Comparison of ENCODE assay signal across 24 cellular contexts in genomic region chr2:31371691-31372090, GRCh38. TPM values are rescaled to one million over a fixed set of nuclear protein-coding genes. Genes with fewer than 3 reads are reported as not detected.
DNase-seq lines count a peak whose midpoint lies in the region; ATAC-seq and TF ChIP-seq lines count a peak whose summit lies in the region.
"Had no signal": no experiment of that assay in that cellular context is flagged by ENCODE, and none has a peak within 500 bp of the region (broad histone marks: within the 10 kb centered on the region; RNA-seq: fewer than 3 reads in every experiment).

No MANE protein-coding gene starts in this region.

- H3K36me3 ChIP-seq in endodermal cell (ENCODE audit: control insufficient read depth, insufficient read depth, low read length) (no peaks in the 10 kb centered on the region), osteoblast (ENCODE audit: insufficient read depth, low read length) (no peaks in the 10 kb centered on the region)
- H3K36me3 ChIP-seq: BE2C; BLaER1 treated with 17β-estradiol and CSF1 and Interleukin-3, amounts not matched to agents 10 nM and 100 nM had no signal

- H3K27ac Mint-ChIP-seq in activated CD8-positive, alpha-beta memory T cell treated with anti-CD3 and anti-CD28 coated beads, Interleukin-2, amount 10 ng/mL, durations not matched to agents 7 days and 5 days = no peak overlapping the region
- H3K27ac Mint-ChIP-seq in endodermal cell = peak overlapping the region; percentile 28
- H3K27ac Mint-ChIP-seq: CD14-positive monocyte; CD4-positive, alpha-beta T cell; CD8-positive, alpha-beta memory T cell had no signal

- peak overlapping the region; percentile 43 for H2AFZ ChIP-seq in osteoblast (ENCODE audit: low read length)
- H2AFZ ChIP-seq: GM23248 had no signal

- WGBS in endodermal cell (ENCODE audit: insufficient coverage in 1 of 2, insufficient read length in 1 of 2), 2 experiments = 85 to 93% methylated on average over 2 to 3 of the region's 3 CpGs

- H3K27ac ChIP-seq in endodermal cell (ENCODE audit: low read depth, low read length) = no peak overlapping the region
- H3K27ac ChIP-seq in osteoblast (ENCODE audit: low read depth, low read length) = no peak overlapping the region
- H3K27ac ChIP-seq: A549; BLaER1 treated with 17β-estradiol and CSF1 and Interleukin-3, amounts not matched to agents 10 nM and 100 nM; GM23248 had no signal

- intact Hi-C loops in posterior vena cava (cut with DNase I) = no loop called here

- no peaks in the 10 kb centered on the region for H3K36me3 Mint-ChIP-seq in activated CD8-positive, alpha-beta memory T cell treated with anti-CD3 and anti-CD28 coated beads, Interleukin-2, amount 10 ng/mL, durations not matched to agents 7 days and 5 days
- peaks cover 8% of the 10 kb centered on the region for H3K36me3 Mint-ChIP-seq in endodermal cell (ENCODE audit: low read depth)
- H3K36me3 Mint-ChIP-seq: CD14-positive monocyte; CD8-positive, alpha-beta memory T cell had no signal

- no peak overlapping the region for H3K9ac ChIP-seq in endodermal cell (ENCODE audit: extremely low read depth, low read length, poor library complexity, severe bottlenecking)
- H3K9ac ChIP-seq: BLaER1 treated with 17β-estradiol and CSF1 and Interleukin-3, amounts not matched to agents 10 nM and 100 nM; GM23248 had no signal

- TF ChIP-seq CTCF in endodermal cell (conservative IDR thresholded peaks at IDR 0.05) (no peak), osteoblast (IDR thresholded peaks at IDR 0.05; ENCODE audit: extremely low read depth, low read depth, low read length) (no peak)

- CTCF ChIA-PET in activated CD8-positive, alpha-beta memory T cell treated with anti-CD3 and anti-CD28 coated beads, Interleukin-2, amount 10 ng/mL, durations not matched to agents 7 days and 5 days (lab: Charles Lee) = no interaction called here

- H3K79me2 ChIP-seq in osteoblast (ENCODE audit: insufficient read depth, low read length) = no peaks in the 10 kb centered on the region

- peak; percentile 17 for DNase-seq in activated CD8-positive, alpha-beta memory T cell treated with anti-CD3 and anti-CD28 coated beads for 24 hours
- DNase-seq in activated CD8-positive, alpha-beta memory T cell treated with anti-CD3 and anti-CD28 coated beads, Interleukin-2, amount 10 ng/mL, durations not matched to agents 7 days and 5 days = no peak
- DNase-seq in endodermal cell (peak; percentile 63), osteoblast (ENCODE audit: insufficient read length, low spot score, missing footprints) (no peak), posterior vena cava (ENCODE audit: low spot score) (no peak), left lobe of liver (ENCODE audit: low spot score) (no peak)
- no peak for DNase-seq in effector CD4-positive, alpha-beta T cell
- DNase-seq: 8988T; ACHN; AML-193; BE2C; CD4-positive, alpha-beta T cell; CD8-positive, alpha-beta memory T cell; DMS 273 treated with DMSO at 0.1 percent for 48 hours; DMS79; EL; GDM1; GM23248; H7; HCEC 1CT had no signal

- H3K4me2 ChIP-seq in osteoblast (ENCODE audit: insufficient read depth, low read length) = no peak overlapping the region
- H3K4me2 ChIP-seq: A549; BLaER1 treated with 17β-estradiol and CSF1 and Interleukin-3, amounts not matched to agents 10 nM and 100 nM had no signal

- H3K4me1 ChIP-seq in endodermal cell (ENCODE audit: control insufficient read depth, insufficient read depth, low read length) (peaks cover 4% of the 10 kb centered on the region), osteoblast (ENCODE audit: insufficient read depth, low read length) (no peaks in the 10 kb centered on the region)
- H3K4me1 ChIP-seq: A549, BE2C had no signal

- H3K9me3 ChIP-seq in endodermal cell (ENCODE audit: control insufficient read depth, low read length) (no peaks in the 10 kb centered on the region), osteoblast (ENCODE audit: low read depth, low read length) (no peaks in the 10 kb centered on the region)
- H3K9me3 ChIP-seq: A549; BE2C; BLaER1 treated with 17β-estradiol and CSF1 and Interleukin-3, amounts not matched to agents 10 nM and 100 nM had no signal

- H3K4me3 ChIP-seq in endodermal cell (ENCODE audit: low read length) (no peak overlapping the region), osteoblast (ENCODE audit: insufficient read depth, low read length) (no peak overlapping the region)
- H3K4me3 ChIP-seq: A549; BLaER1 treated with 17β-estradiol and CSF1 and Interleukin-3, amounts not matched to agents 10 nM and 100 nM; GM12878; GM23248 had no signal

- H3K9me3 Mint-ChIP-seq in activated CD8-positive, alpha-beta memory T cell treated with anti-CD3 and anti-CD28 coated beads, Interleukin-2, amount 10 ng/mL, durations not matched to agents 7 days and 5 days (ENCODE audit: low read depth) = no peaks in the 10 kb centered on the region
- H3K9me3 Mint-ChIP-seq in endodermal cell = no peaks in the 10 kb centered on the region
- H3K9me3 Mint-ChIP-seq: CD4-positive, alpha-beta T cell; CD8-positive, alpha-beta memory T cell had no signal

- no peak overlapping the region for H3K4me3 Mint-ChIP-seq in activated CD8-positive, alpha-beta memory T cell treated with anti-CD3 and anti-CD28 coated beads, Interleukin-2, amount 10 ng/mL, durations not matched to agents 7 days and 5 days
- H3K4me3 Mint-ChIP-seq in endodermal cell = no peak overlapping the region
- H3K4me3 Mint-ChIP-seq: CD14-positive monocyte; CD4-positive, alpha-beta T cell; CD8-positive, alpha-beta memory T cell had no signal

- no peak for ATAC-seq in activated CD8-positive, alpha-beta memory T cell treated with anti-CD3 and anti-CD28 coated beads, Interleukin-2, amount 10 ng/mL, durations not matched to agents 7 days and 5 days
- no peak for ATAC-seq in left lobe of liver
- ATAC-seq: A549, GM12878 had no signal

- H4K20me1 ChIP-seq in osteoblast (ENCODE audit: insufficient read depth, low read length) = no peaks in the 10 kb centered on the region
- H4K20me1 ChIP-seq: BLaER1 treated with 17β-estradiol and CSF1 and Interleukin-3, amounts not matched to agents 10 nM and 100 nM had no signal

- no peaks in the 10 kb centered on the region for H3K4me1 Mint-ChIP-seq in activated CD8-positive, alpha-beta memory T cell treated with anti-CD3 and anti-CD28 coated beads, Interleukin-2, amount 10 ng/mL, durations not matched to agents 7 days and 5 days
- H3K4me1 Mint-ChIP-seq in endodermal cell = peaks cover 8% of the 10 kb centered on the region
- H3K4me1 Mint-ChIP-seq: CD14-positive monocyte; CD8-positive, alpha-beta memory T cell had no signal

- peaks cover 15% of the 10 kb centered on the region for H3K27me3 Mint-ChIP-seq in activated CD8-positive, alpha-beta memory T cell treated with anti-CD3 and anti-CD28 coated beads, Interleukin-2, amount 10 ng/mL, durations not matched to agents 7 days and 5 days
- no peaks in the 10 kb centered on the region for H3K27me3 Mint-ChIP-seq in endodermal cell (ENCODE audit: insufficient read depth)
- H3K27me3 Mint-ChIP-seq: CD4-positive, alpha-beta T cell; CD8-positive, alpha-beta memory T cell had no signal

- H3K27me3 ChIP-seq in endodermal cell (ENCODE audit: control insufficient read depth, insufficient read depth, low read length, poor library complexity, severe bottlenecking) (no peaks in the 10 kb centered on the region), osteoblast (ENCODE audit: insufficient read depth, low read length) (no peaks in the 10 kb centered on the region)
- H3K27me3 ChIP-seq: BE2C; BLaER1 treated with 17β-estradiol and CSF1 and Interleukin-3, amounts not matched to agents 10 nM and 100 nM had no signal

RNA-seq across cellular contexts. Expression of gene XDH, which starts 42.9 kb away (rescaled TPM):
- total RNA-seq in activated CD8-positive, alpha-beta memory T cell treated with anti-CD3 and anti-CD28 coated beads, Interleukin-2, amount 10 ng/mL, durations not matched to agents 7 days and 5 days = under 1 TPM in 1 of 2 experiments, not detected in 1; 0.41 TPM
- total RNA-seq in endodermal cell = 1 to 10 TPM; 1.9 to 4.0 TPM
- polyA plus RNA-seq in endodermal cell (2013, experiment 1 of 2) = 0.61 TPM
- polyA plus RNA-seq in endodermal cell (2013, experiment 2 of 2) = 0.41 TPM
- total RNA-seq in osteoblast = under 0.01 TPM in 2 replicates
- total RNA-seq in posterior vena cava = not detected
- total RNA-seq in left lobe of liver = 63.7 TPM
- total RNA-seq: CD8-positive, alpha-beta memory T cell; GM12878 had no signal
- polyA plus RNA-seq: CD14-positive monocyte; CD8-positive, alpha-beta memory T cell had no signal

Comparison
In these comparisons a context has a peak if more than half of its experiments do, and no peak if none do; other contexts are left out.
1. DNase-seq: peak in activated CD8-positive, alpha-beta memory T cell treated with anti-CD3 and anti-CD28 coated beads for 24 hours (single experiment) and endodermal cell (single experiment); none in activated CD8-positive, alpha-beta memory T cell treated with anti-CD3 and anti-CD28 coated beads, Interleukin-2, amount 10 ng/mL, durations not matched to agents 7 days and 5 days (single experiment), osteoblast (single experiment), effector CD4-positive, alpha-beta T cell (single experiment), posterior vena cava (single experiment) and left lobe of liver (single experiment).
2. RNA of gene XDH, which starts 42.9 kb away (total RNA-seq): 63.7 TPM in left lobe of liver (single experiment); 1.9 to 4.0 TPM in endodermal cell, 0.41 TPM in activated CD8-positive, alpha-beta memory T cell treated with anti-CD3 and anti-CD28 coated beads, Interleukin-2, amount 10 ng/mL, durations not matched to agents 7 days and 5 days, under 0.01 TPM in osteoblast and not detected in posterior vena cava; every median in the first group is over 10 times any median in the second.